29 cellular contexts compared by ENCODE assay signal in the genomic region with DNA sequence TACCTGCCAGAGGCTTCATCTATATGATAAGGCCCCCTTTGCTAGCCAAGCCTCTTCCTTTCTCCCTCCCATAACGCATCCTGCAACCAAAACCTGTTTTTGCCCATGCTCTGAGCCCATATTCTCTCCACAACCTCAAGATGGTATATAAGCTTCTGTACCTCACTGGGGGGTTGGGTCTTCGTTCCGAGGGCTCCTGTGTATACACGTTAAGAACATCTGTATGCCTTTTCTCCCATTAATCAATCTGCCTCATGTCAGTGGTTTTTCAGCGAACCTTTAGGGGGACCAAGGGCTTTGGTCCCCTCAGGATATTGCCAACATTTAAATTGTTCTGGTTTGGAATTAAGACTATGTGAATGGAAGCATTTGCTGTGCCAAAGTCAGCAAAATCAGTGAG.
"Had no signal": no experiment of that assay in that cellular context is flagged by ENCODE, and none has a peak within 500 bp of the region (broad histone marks: within the 10 kb centered on the region; RNA-seq: fewer than 3 reads in every experiment).

No MANE protein-coding gene starts in this region.

- H3K27me3 Mint-ChIP-seq: progenitor cell of endocrine pancreas; stimulated activated naive B cell treated with anti-CD40 and anti-IgM and Interleukin-4, amounts not matched to agents 10 μg/mL and 1 μg/mL and 100 μg/mL, for 72 hours had no signal

- H3K9ac ChIP-seq: neural progenitor cell had no signal

- H3K27ac ChIP-seq: left lung, lower lobe of right lung, neural progenitor cell, neutrophil, ovary, right atrium auricular region, right lobe of liver, stomach, testis, thyroid gland, transverse colon, upper lobe of left lung, vagina had no signal

- H2AFZ ChIP-seq: neural progenitor cell had no signal

- H3K27ac Mint-ChIP-seq: mesothelial cell of epicardium; naive B cell; natural killer cell; nephron progenitor cell; neural progenitor cell; progenitor cell of endocrine pancreas; stimulated activated naive B cell treated with anti-CD40 and anti-IgM and Interleukin-4, amounts not matched to agents 10 μg/mL and 1 μg/mL and 100 μg/mL, for 72 hours had no signal

- H3K4me3 ChIP-seq: left lung, lower lobe of right lung, neural progenitor cell, ovary, right atrium auricular region, right lobe of liver, smooth muscle cell, stomach, testis, thyroid gland, transverse colon, upper lobe of left lung, vagina had no signal

- ATAC-seq: left colon; left lung; lower lobe of right lung; natural killer cell; right lobe of liver; stimulated activated naive B cell treated with anti-CD40 and anti-IgM and Interleukin-4, amounts not matched to agents 10 μg/mL and 1 μg/mL and 100 μg/mL, for 72 hours; stimulated activated naive CD8-positive, alpha-beta T cell treated with anti-CD3 and anti-CD28 coated beads, Interleukin-15, Interleukin-2, amounts not matched to agents 100 U/mL and 50 U/mL, for 24 hours had no signal

- H3K4me3 Mint-ChIP-seq: mesothelial cell of epicardium; naive B cell; natural killer cell; nephron progenitor cell; neural progenitor cell; stimulated activated naive B cell treated with anti-CD40 and anti-IgM and Interleukin-4, amounts not matched to agents 10 μg/mL and 1 μg/mL and 100 μg/mL, for 72 hours had no signal

- H3K9me3 Mint-ChIP-seq: mesothelial cell of epicardium, naive B cell, natural killer cell, neural progenitor cell had no signal

- H3K9me3 ChIP-seq: left lung, lower lobe of right lung, neutrophil, ovary, right atrium auricular region, right lobe of liver, stomach, testis, thyroid gland, transverse colon, upper lobe of left lung, vagina had no signal

- H3K36me3 ChIP-seq: left lung, lower lobe of right lung, neural progenitor cell, neutrophil, ovary, right atrium auricular region, right lobe of liver, stomach, thyroid gland, transverse colon, upper lobe of left lung, vagina had no signal

- H3K4me2 ChIP-seq: neural progenitor cell, smooth muscle cell had no signal

- H3K4me1 Mint-ChIP-seq: naive B cell; natural killer cell; stimulated activated naive B cell treated with anti-CD40 and anti-IgM and Interleukin-4, amounts not matched to agents 10 μg/mL and 1 μg/mL and 100 μg/mL, for 72 hours had no signal

- H3K27me3 ChIP-seq: left lung, neural progenitor cell, neutrophil, ovary, right atrium auricular region, right lobe of liver, stomach, testis, thyroid gland, transverse colon, upper lobe of left lung, vagina had no signal

- H3K4me1 ChIP-seq: left lung, lower lobe of right lung, right atrium auricular region, right lobe of liver, testis, thyroid gland, transverse colon, upper lobe of left lung, vagina had no signal

- DNase-seq: left colon; left lung; lower lobe of right lung; mammary epithelial cell; mesenchymal stem cell; naive B cell; natural killer cell; nephron progenitor cell; occipital lobe; ovary; right lobe of liver; stimulated activated CD4-positive, alpha-beta T cell treated with anti-CD3 and anti-CD28 coated beads, Interleukin-1b, Interleukin-23, amount 100 ng/mL, for 48 hours; stimulated activated CD4-positive, alpha-beta T cell treated with anti-CD3 and anti-CD28 coated beads, Interleukin-2, amount 100 ng/mL, for 48 hours; stimulated activated CD4-positive, alpha-beta T cell treated with anti-CD3 and anti-CD28 coated beads, Interleukin-4, amount 100 ng/mL, for 4 hours; stimulated activated CD8-positive, alpha-beta memory T cell treated with anti-CD3 and anti-CD28 coated beads, Interleukin-4, amount 100 ng/mL, for 48 hours; stimulated activated naive B cell treated with anti-CD40 and anti-IgM and Interleukin-4, amounts not matched to agents 10 μg/mL and 1 μg/mL and 100 μg/mL, for 72 hours; stimulated activated naive CD8-positive, alpha-beta T cell treated with anti-CD3 and anti-CD28 coated beads, Interleukin-15, Interleukin-2, amounts not matched to agents 100 U/mL and 50 U/mL, for 24 hours; stomach; testis; thyroid gland; transverse colon; upper lobe of left lung had no signal

- H3K36me3 Mint-ChIP-seq: mesothelial cell of epicardium, naive B cell, natural killer cell, neural progenitor cell had no signal
